20 cellular contexts compared by ENCODE assay signal in the genomic region with DNA sequence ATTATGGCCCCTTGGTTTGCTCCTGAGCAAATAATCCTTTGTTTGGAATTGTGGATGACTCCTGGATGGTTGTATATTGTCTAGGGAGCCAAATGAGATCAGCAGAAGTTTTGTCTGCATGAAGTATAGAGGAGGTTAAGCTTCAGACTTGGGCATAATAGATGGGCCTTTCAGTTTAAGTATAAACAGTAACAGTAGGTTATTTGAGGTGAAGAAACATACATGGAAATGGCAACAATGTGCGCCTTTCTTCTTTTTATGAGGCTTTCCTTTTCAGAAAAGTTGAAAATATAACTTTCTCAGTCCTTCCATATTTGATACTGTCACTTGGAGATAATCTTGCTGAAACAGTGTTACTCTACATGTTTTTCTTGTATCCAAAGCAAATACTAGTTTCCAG.
DNase-seq lines count a peak whose midpoint lies in the region; ATAC-seq and TF ChIP-seq lines count a peak whose summit lies in the region.
"Had no signal": no experiment of that assay in that cellular context is flagged by ENCODE, and none has a peak within 500 bp of the region (broad histone marks: within the 10 kb centered on the region; RNA-seq: fewer than 3 reads in every experiment).

No MANE protein-coding gene starts in this region.

- no peaks in the 10 kb centered on the region for H3K79me2 ChIP-seq in osteoblast (ENCODE audit: insufficient read depth, low read length)

- no peak overlapping the region for H3K4me2 ChIP-seq in osteoblast (ENCODE audit: insufficient read depth, low read length)
- H3K4me2 ChIP-seq: GM23338 had no signal

- no peaks in the 10 kb centered on the region for H3K36me3 ChIP-seq in esophagus squamous epithelium
- no peaks in the 10 kb centered on the region for H3K36me3 ChIP-seq in osteoblast (ENCODE audit: insufficient read depth, low read length)
- no peaks in the 10 kb centered on the region for H3K36me3 ChIP-seq in stomach smooth muscle (ENCODE audit: control insufficient read depth in 2 of 2, insufficient read depth in 2 of 2, low read length in 2 of 2)

- H3K4me1 ChIP-seq in esophagus squamous epithelium, result peaks cover 0 to 7% (median 0%) of the 10 kb centered on the region in 3 donors
- H3K4me1 ChIP-seq in osteoblast (ENCODE audit: insufficient read depth, low read length), result peaks cover 6% of the 10 kb centered on the region
- H3K4me1 ChIP-seq in stomach smooth muscle (ENCODE audit: control insufficient read depth, insufficient read depth, low read length), result peaks cover 9% of the 10 kb centered on the region

- H3K4me3 ChIP-seq in esophagus squamous epithelium, result no peak overlapping the region
- H3K4me3 ChIP-seq in osteoblast (ENCODE audit: insufficient read depth, low read length), result no peak overlapping the region
- H3K4me3 ChIP-seq in stomach smooth muscle (ENCODE audit: low read length in 2 of 2), result no peak overlapping the region
- H3K4me3 ChIP-seq: GM23338 had no signal

- H3K27me3 ChIP-seq in esophagus squamous epithelium, result no peaks in the 10 kb centered on the region
- H3K27me3 ChIP-seq in osteoblast (ENCODE audit: insufficient read depth, low read length), result no peaks in the 10 kb centered on the region
- no peaks in the 10 kb centered on the region for H3K27me3 ChIP-seq in stomach smooth muscle (ENCODE audit: control insufficient read depth in 1 of 2, insufficient read depth in 2 of 2, low read length in 2 of 2)

- no peak for TF ChIP-seq POLR2A in esophagus squamous epithelium (IDR thresholded peaks at IDR 0.05)

- H3K9me3 ChIP-seq in esophagus squamous epithelium (no peaks in the 10 kb centered on the region), osteoblast (ENCODE audit: low read depth, low read length) (no peaks in the 10 kb centered on the region), stomach smooth muscle (ENCODE audit: control insufficient read depth in 2 of 2, low read length in 2 of 2) (no peaks in the 10 kb centered on the region)

- ATAC-seq in HG02981 (IDR thresholded peaks at IDR 0.05; ENCODE audit: unreplicated experiment), result no peak
- ATAC-seq: GM23338, HCT116, HepG2 had no signal

- intact Hi-C loops in esophagus squamous epithelium (cut with DNase I), result no loop called here

- in situ Hi-C loops in SK-MEL-5 (cut with HindIII; ENCODE audit: low pct_unique_long_range_greater_than_20kb, low sequenced_read_pairs), result no loop called here

- DNase-seq in SK-MEL-5 (ENCODE audit: low read depth, low spot score), result peak; percentile 58
- DNase-seq in esophagus squamous epithelium (lab: John Stamatoyannopoulos, UW), result no peak
- DNase-seq in osteoblast (ENCODE audit: insufficient read length, low spot score, missing footprints), result peak; percentile 70
- no peak for DNase-seq in COR-L47 (lab: John Stamatoyannopoulos, UW)
- DNase-seq in NK-92 treated with Interleukin-12 subunit alpha and Interleukin-12 subunit beta, amount 100 ng/mL, for 24 hours (lab: John Stamatoyannopoulos, UW), result no peak
- DNase-seq in H4 (ENCODE audit: low spot score), result no peak
- DNase-seq: ACHN; AML-193; Calu3; CD4-positive, alpha-beta T cell; DMS79 treated with DMSO at 0.1 percent for 48 hours; GF-D8; H7; HFFc6 had no signal

- no peak overlapping the region for H3K9ac ChIP-seq in stomach smooth muscle (ENCODE audit: low read length in 2 of 2)

- 80 to 81% methylated on average over 1 of the region's 1 CpG for WGBS in esophagus squamous epithelium, 2 donors

- H2AFZ ChIP-seq in osteoblast (ENCODE audit: low read length), result no peak overlapping the region
- H2AFZ ChIP-seq: GM23338 had no signal

- TF ChIP-seq CTCF in esophagus squamous epithelium (IDR thresholded peaks at IDR 0.05) (no peak), osteoblast (IDR thresholded peaks at IDR 0.05; ENCODE audit: extremely low read depth, low read depth, low read length) (no peak)

- peak overlapping the region in 3 of 4 donors; percentile 2 to 42 (median 14) for H3K27ac ChIP-seq in esophagus squamous epithelium
- H3K27ac ChIP-seq in osteoblast (ENCODE audit: low read depth, low read length), result no peak overlapping the region
- H3K27ac ChIP-seq in stomach smooth muscle (ENCODE audit: low read length), result peak overlapping the region; percentile 76
- H3K27ac ChIP-seq: C4-2B had no signal

- H4K20me1 ChIP-seq in osteoblast (ENCODE audit: insufficient read depth, low read length), result no peaks in the 10 kb centered on the region

Comparison
In these comparisons a context has a peak if more than half of its experiments do, and no peak if none do; other contexts are left out.
1. DNase-seq: peak in SK-MEL-5 (single experiment) and osteoblast (single experiment); none in esophagus squamous epithelium (single experiment), COR-L47 (single experiment), NK-92 treated with Interleukin-12 subunit alpha and Interleukin-12 subunit beta, amount 100 ng/mL, for 24 hours (single experiment) and H4 (single experiment).